Comparison of ENCODE assay signal across 19 cellular contexts in the genomic region with DNA sequence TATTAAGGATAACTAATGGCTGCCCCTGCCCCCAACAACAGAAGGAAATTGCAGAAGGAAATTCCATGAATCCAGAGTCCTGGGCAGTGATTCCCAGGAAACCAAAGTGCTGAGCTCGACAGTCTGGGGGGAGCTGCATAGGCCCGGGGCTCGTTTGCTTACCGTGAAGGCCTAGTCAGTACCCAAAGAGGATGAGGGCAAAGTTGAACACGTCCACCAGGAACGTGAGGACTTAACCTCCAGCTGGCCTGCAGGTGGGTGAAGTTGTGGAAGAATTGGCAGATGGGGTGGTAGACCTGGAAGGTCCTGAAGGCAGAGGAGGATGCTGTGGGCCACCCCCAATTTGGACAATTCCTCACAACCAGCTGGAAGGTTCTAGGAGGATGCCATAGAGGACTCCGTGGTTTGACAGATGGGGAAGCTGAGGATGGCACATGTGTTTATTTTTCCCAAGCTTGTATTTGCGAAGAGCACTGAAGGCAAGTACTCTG.
"Had no signal": no experiment of that assay in that cellular context is flagged by ENCODE, and none has a peak within 500 bp of the region (broad histone marks: within the 10 kb centered on the region; RNA-seq: fewer than 3 reads in every experiment).

No MANE protein-coding gene starts in this region.

- H3K4me1 Mint-ChIP-seq: activated CD4-positive, alpha-beta T cell treated with anti-CD3 and anti-CD28 coated beads for 36 hours; activated naive CD8-positive, alpha-beta T cell treated with anti-CD3 and anti-CD28 coated beads for 36 hours; central memory CD8-positive, alpha-beta T cell; immature natural killer cell; mesothelial cell of epicardium; naive thymus-derived CD8-positive, alpha-beta T cell had no signal

- H3K36me3 Mint-ChIP-seq: activated CD4-positive, alpha-beta memory T cell treated with anti-CD3 and anti-CD28 coated beads for 36 hours; activated naive CD8-positive, alpha-beta T cell treated with anti-CD3 and anti-CD28 coated beads for 36 hours; immature natural killer cell; mesothelial cell of epicardium; naive thymus-derived CD8-positive, alpha-beta T cell had no signal

- H3K27ac ChIP-seq: dorsolateral prefrontal cortex, epithelial cell of prostate, left ventricle myocardium inferior, parathyroid adenoma, thoracic aorta, upper lobe of right lung had no signal

- H3K36me3 ChIP-seq: left ventricle myocardium inferior, thoracic aorta, upper lobe of right lung had no signal

- DNase-seq: activated CD4-positive, alpha-beta memory T cell treated with anti-CD3 and anti-CD28 coated beads for 36 hours; activated CD4-positive, alpha-beta T cell treated with anti-CD3 and anti-CD28 coated beads for 36 hours; activated naive CD4-positive, alpha-beta T cell treated with Interleukin-2 at 50 U/mL for 16 hours; activated naive CD8-positive, alpha-beta T cell treated with anti-CD3 and anti-CD28 coated beads for 36 hours; activated T-cell treated with anti-CD3 and anti-CD28 coated beads, Interleukin-2, amount 50 U/mL, for 48 hours; dorsolateral prefrontal cortex; immature natural killer cell; left ventricle myocardium inferior; naive thymus-derived CD8-positive, alpha-beta T cell; stimulated activated CD4-positive, alpha-beta T cell treated with anti-CD3 and anti-CD28 coated beads, Interleukin-4, amount 100 ng/mL, for 1 hour; stimulated activated naive CD4-positive, alpha-beta T cell; T-helper 9 cell; upper lobe of right lung had no signal

- ATAC-seq: activated CD4-positive, alpha-beta T cell treated with anti-CD3 and anti-CD28 coated beads for 36 hours; naive thymus-derived CD8-positive, alpha-beta T cell; upper lobe of right lung; WTC11 had no signal

- H3K4me1 ChIP-seq: parathyroid adenoma, upper lobe of right lung had no signal

- H3K4me3 Mint-ChIP-seq: activated CD4-positive, alpha-beta memory T cell treated with anti-CD3 and anti-CD28 coated beads for 36 hours; activated CD4-positive, alpha-beta T cell treated with anti-CD3 and anti-CD28 coated beads for 36 hours; activated naive CD8-positive, alpha-beta T cell treated with anti-CD3 and anti-CD28 coated beads for 36 hours; central memory CD8-positive, alpha-beta T cell; immature natural killer cell; mesothelial cell of epicardium; naive thymus-derived CD8-positive, alpha-beta T cell; WTC11 had no signal

- H3K9me3 Mint-ChIP-seq: activated CD4-positive, alpha-beta memory T cell treated with anti-CD3 and anti-CD28 coated beads for 36 hours; activated naive CD8-positive, alpha-beta T cell treated with anti-CD3 and anti-CD28 coated beads for 36 hours; central memory CD8-positive, alpha-beta T cell had no signal

- H3K27ac Mint-ChIP-seq: activated CD4-positive, alpha-beta memory T cell treated with anti-CD3 and anti-CD28 coated beads for 36 hours; activated CD4-positive, alpha-beta T cell treated with anti-CD3 and anti-CD28 coated beads for 36 hours; activated naive CD8-positive, alpha-beta T cell treated with anti-CD3 and anti-CD28 coated beads for 36 hours; immature natural killer cell; mesothelial cell of epicardium; WTC11 had no signal

- H3K4me3 ChIP-seq: dorsolateral prefrontal cortex, left ventricle myocardium inferior, thoracic aorta, upper lobe of right lung had no signal

- H3K9me3 ChIP-seq: left ventricle myocardium inferior, thoracic aorta, upper lobe of right lung had no signal
